8 cellular contexts compared by ENCODE assay signal in the genomic region with DNA sequence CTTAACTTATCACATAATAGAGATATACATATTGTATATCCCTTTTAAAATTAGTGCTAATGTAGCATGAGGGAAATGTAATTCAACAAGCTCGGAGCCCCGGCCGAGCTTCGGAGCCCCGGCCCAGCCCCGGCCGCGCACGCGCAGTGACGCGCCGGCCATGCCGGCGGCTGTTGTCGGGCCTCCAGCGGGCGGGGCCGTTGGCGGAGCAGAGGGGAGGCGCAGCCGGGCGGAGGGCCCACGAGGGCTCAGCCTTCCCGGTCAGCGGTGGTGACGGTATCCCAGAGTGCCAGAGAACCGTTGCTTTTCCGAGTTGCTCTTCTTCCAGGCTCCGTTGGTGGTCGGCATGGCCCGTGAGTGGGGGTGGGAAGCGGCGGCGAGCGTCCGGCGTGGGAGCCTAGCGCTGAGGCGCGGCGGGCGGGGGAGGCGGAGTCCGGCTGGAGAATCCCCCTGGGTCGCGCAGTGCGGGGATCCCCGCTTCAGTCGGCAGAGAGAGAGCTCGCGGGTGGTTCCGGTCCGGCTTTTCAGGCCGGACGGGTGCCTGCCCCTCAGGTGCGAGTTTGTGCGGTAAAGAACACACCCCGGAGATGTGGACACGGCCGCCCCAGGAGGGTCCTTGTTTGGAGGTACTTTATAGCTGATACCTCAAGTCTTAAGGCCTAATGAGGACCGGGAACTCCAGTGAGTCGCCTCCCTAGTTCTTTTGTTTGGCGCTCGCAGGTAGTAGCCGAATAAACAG. TPM values are rescaled to one million over a fixed set of nuclear protein-coding genes. Genes with fewer than 3 reads are reported as not detected.
DNase-seq lines count a peak whose midpoint lies in the region; ATAC-seq and FAIRE-seq lines count a peak whose summit lies in the region.
"Not testable (repeated sequence)": the region's sequence is repeated elsewhere in the genome, so short reads cannot be mapped to it uniquely, and the experiment has no call there.

A gene (plus strand): TSS at position 146 of the 739 bp plus-strand sequence. CDS start 201 bp downstream, at position 347.

- not testable (repeated sequence) for H3K4me3 Mint-ChIP-seq in activated naive CD8-positive, alpha-beta T cell treated with anti-CD3 and anti-CD28 coated beads, Interleukin-2, amount 10 ng/mL, durations not matched to agents 7 days and 5 days

- FAIRE-seq in frontal cortex (lab: Jason Lieb, UNC): not testable (repeated sequence)

- H3K4me1 Mint-ChIP-seq in activated naive CD8-positive, alpha-beta T cell treated with anti-CD3 and anti-CD28 coated beads, Interleukin-2, amount 10 ng/mL, durations not matched to agents 7 days and 5 days: not testable (repeated sequence)

- H3K36me3 Mint-ChIP-seq in activated naive CD8-positive, alpha-beta T cell treated with anti-CD3 and anti-CD28 coated beads, Interleukin-2, amount 10 ng/mL, durations not matched to agents 7 days and 5 days: not testable (repeated sequence)

- not testable (repeated sequence) for H3K27me3 Mint-ChIP-seq in activated naive CD8-positive, alpha-beta T cell treated with anti-CD3 and anti-CD28 coated beads, Interleukin-2, amount 10 ng/mL, durations not matched to agents 7 days and 5 days

- H3K27ac Mint-ChIP-seq in activated naive CD8-positive, alpha-beta T cell treated with anti-CD3 and anti-CD28 coated beads, Interleukin-2, amount 10 ng/mL, durations not matched to agents 7 days and 5 days: not testable (repeated sequence)

- POLR2A ChIA-PET in activated naive CD8-positive, alpha-beta T cell treated with anti-CD3 and anti-CD28 coated beads, Interleukin-2, amount 10 ng/mL, durations not matched to agents 7 days and 5 days (lab: Charles Lee): not testable (repeated sequence)

- H3K9me3 Mint-ChIP-seq in activated naive CD8-positive, alpha-beta T cell treated with anti-CD3 and anti-CD28 coated beads, Interleukin-2, amount 10 ng/mL, durations not matched to agents 7 days and 5 days: not testable (repeated sequence)

- ATAC-seq in GM18502 (IDR thresholded peaks at IDR 0.05; ENCODE audit: poor library complexity, unreplicated experiment): peak; percentile 92
- peak; percentile 87 for ATAC-seq in GM21515 (IDR thresholded peaks at IDR 0.05; ENCODE audit: unreplicated experiment)
- ATAC-seq in HG03025 (IDR thresholded peaks at IDR 0.05; ENCODE audit: low FRiP score, unreplicated experiment): peak; percentile 90
- ATAC-seq in activated naive CD8-positive, alpha-beta T cell treated with anti-CD3 and anti-CD28 coated beads, Interleukin-2, amount 10 ng/mL, durations not matched to agents 7 days and 5 days (ENCODE audit: low read depth): peak; percentile 94

- H3K27ac ChIP-seq in temporal lobe (ENCODE audit: low read depth, low read length): not testable (repeated sequence)

- DNase-seq in M059J (ENCODE audit: low read depth); activated naive CD8-positive, alpha-beta T cell treated with anti-CD3 and anti-CD28 coated beads, Interleukin-2, amount 10 ng/mL, durations not matched to agents 7 days and 5 days; frontal cortex (ENCODE audit: low spot score in 2 of 2); myocyte (ENCODE audit: low read depth): not testable (repeated sequence)

RNA-seq across cellular contexts. Expression of the gene that starts here (rescaled TPM):
- total RNA-seq in M059J (2014; rRNA removed; shearing (Covaris generic)): 42.9 and 46.5 TPM in 2 replicates
- 1 to 10 TPM; 9.4 to 9.8 TPM for total RNA-seq in activated naive CD8-positive, alpha-beta T cell treated with anti-CD3 and anti-CD28 coated beads, Interleukin-2, amount 10 ng/mL, durations not matched to agents 7 days and 5 days
- total RNA-seq in frontal cortex (106 TPM), myocyte (30.0 and 35.7 TPM in 2 replicates), temporal lobe (54.6 TPM)
- 67.5 TPM for polyA plus RNA-seq in myocyte (2012)
